ENCODE assay signal across 7 cellular contexts in the genomic region with DNA sequence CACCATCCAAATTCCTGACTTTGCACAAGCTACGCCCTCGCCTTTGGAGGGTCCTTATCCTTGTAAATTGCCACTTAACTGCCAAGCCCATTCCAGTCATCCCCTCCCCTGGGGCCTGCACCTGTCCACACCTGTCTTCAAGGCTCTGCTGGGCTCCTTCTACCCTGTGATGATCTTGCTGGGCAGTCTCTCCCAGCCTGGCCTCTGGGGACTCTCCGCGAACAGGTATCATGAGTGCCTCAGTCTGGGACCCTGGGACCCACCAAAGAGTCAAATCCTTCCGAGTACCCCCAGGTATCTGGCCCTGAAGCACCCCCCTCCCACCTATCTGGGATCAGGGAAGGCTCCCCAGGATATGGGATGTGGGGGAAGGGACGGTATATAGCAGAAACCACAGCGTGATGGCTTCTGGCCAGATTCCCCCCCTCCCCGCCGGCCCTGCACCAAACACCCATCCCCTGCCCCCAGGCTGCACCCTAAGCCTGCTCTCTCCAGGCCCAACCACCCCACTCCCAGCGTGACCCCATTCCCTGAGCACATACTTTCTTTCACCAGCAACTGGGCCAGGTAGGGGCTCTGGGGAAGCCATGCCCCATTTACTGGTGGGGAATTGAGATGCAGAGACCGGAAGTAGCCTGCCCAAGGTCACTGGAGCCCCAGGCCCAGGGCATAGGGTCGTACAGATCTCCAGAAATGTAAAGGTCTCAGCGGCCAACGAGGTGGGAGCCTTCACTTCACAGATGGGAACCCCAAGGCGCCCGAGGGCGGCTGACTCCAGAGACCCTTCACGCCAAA. TPM values are rescaled to one million over a fixed set of nuclear protein-coding genes. Genes with fewer than 3 reads are reported as not detected.
DNase-seq lines count a peak whose midpoint lies in the region; ATAC-seq and TF ChIP-seq lines count a peak whose summit lies in the region.

No MANE protein-coding gene starts in this region.

- H3K9me2 ChIP-seq in PC-3 (replicated peaks; ENCODE audit: low read length): no peaks in the 10 kb centered on the region

- H3T11ph ChIP-seq in H9 (ENCODE audit: low read length): no peak overlapping the region

- H4K91ac ChIP-seq in H9 (ENCODE audit: insufficient read length, low read depth, low read length): no peak overlapping the region

- POLR2A ChIA-PET in PC-3 (lab: Charles Lee; ENCODE audit: unreplicated experiment): no interaction called here

- DNase-seq in H9 (no peak), PC-3 (no peak), epithelial cell of proximal tubule (ENCODE audit: low read depth) (no peak), islet precursor cell (no peak)

- no peak overlapping the region for H2AK5ac ChIP-seq in H9 (ENCODE audit: insufficient read length, low read length)

- H3K4me2 ChIP-seq in H9 (ENCODE audit: insufficient read depth, insufficient read length, low read length) (peak overlapping the region; percentile 67), PC-3 (ENCODE audit: low read length) (peak overlapping the region; percentile 90), parathyroid adenoma (ENCODE audit: low read length) (peak overlapping the region; percentile 41)

- H3K9ac ChIP-seq in H9 (ENCODE audit: extremely low read depth, insufficient read length, low read length) (peak overlapping the region; percentile 32), PC-3 (ENCODE audit: low read length) (peak overlapping the region; percentile 80), parathyroid adenoma (no peak overlapping the region)

- H3K14ac ChIP-seq in H9 (ENCODE audit: insufficient read depth, low read length): peak overlapping the region; percentile 64; the same call in 1 of the 2 replicates

- TF ChIP-seq CTCF in H9 (conservative IDR thresholded peaks at IDR 0.05) (no peak), PC-3 (conservative IDR thresholded peaks at IDR 0.05; ENCODE audit: low read depth, low read length) (no peak), epithelial cell of proximal tubule (conservative IDR thresholded peaks at IDR 0.05; ENCODE audit: low read depth, low read length) (no peak), parathyroid adenoma (IDR thresholded peaks at IDR 0.05) (no peak)

- no peak overlapping the region for H3K56ac ChIP-seq in H9 (ENCODE audit: insufficient read length, low read depth, low read length)

- peak overlapping the region; percentile 82 for H3K4me3 ChIP-seq in PC-3 (ENCODE audit: low read length)
- peak overlapping the region; percentile 68 for H3K4me3 ChIP-seq in epithelial cell of proximal tubule (ENCODE audit: low read depth, low read length)
- H3K4me3 ChIP-seq in parathyroid adenoma (ENCODE audit: low read depth, low read length): peak overlapping the region; percentile 47

- H3K23ac ChIP-seq in H9 (ENCODE audit: insufficient read length, low read depth, low read length): no peak overlapping the region

- peak overlapping the region; percentile 88 to 89 for H3K4me3 Mint-ChIP-seq in H9

- no peaks in the 10 kb centered on the region; a peak in 1 of 5 replicates for H3K9me3 Mint-ChIP-seq in H9

- H2AFZ ChIP-seq in H9 (ENCODE audit: low read length) (no peak overlapping the region), PC-3 (ENCODE audit: low read length) (peak overlapping the region; percentile 84), parathyroid adenoma (peak overlapping the region; percentile 72)

- no peak overlapping the region for H2BK15ac ChIP-seq in H9 (ENCODE audit: low read depth, low read length)

- CTCF ChIA-PET in PC-3 (lab: Charles Lee): no interaction called here

- H2BK12ac ChIP-seq in H9 (ENCODE audit: insufficient read length, low read depth, low read length): no peak overlapping the region

- H4K20me1 ChIP-seq in H9 (ENCODE audit: control insufficient read depth, insufficient read depth, insufficient read length) (peaks cover 2% of the 10 kb centered on the region), PC-3 (ENCODE audit: low read length) (no peaks in the 10 kb centered on the region)

- peaks cover 3 to 10% (median 8%) of the 10 kb centered on the region in 3 experiments; a peak in 6 of 7 replicates for H3K36me3 Mint-ChIP-seq in H9 (ENCODE audit: insufficient read depth in 1 of 3, low read depth in 3 of 3)

- H3K79me1 ChIP-seq in H9 (ENCODE audit: insufficient read depth, low read depth, low read length, poor library complexity, severe bottlenecking): peaks cover 7% of the 10 kb centered on the region

- WGBS in H9 (ENCODE audit: extremely low coverage, insufficient read length, low lambda C conversion rate): no CpG with 5 or more reads among the region's 18 CpGs

- H2BK20ac ChIP-seq in H9 (ENCODE audit: low read depth, low read length, poor library complexity, severe bottlenecking): no peak overlapping the region

- BruUV-seq in PC-3 (replicated peaks; lab: Mats Ljungman, UMichigan): TSS peak; percentile 62

- no peak overlapping the region for H4K8ac ChIP-seq in H9 (replicated peaks; ENCODE audit: insufficient read length, low read depth, low read length)

- H3K4me1 ChIP-seq in H9 (ENCODE audit: insufficient read depth, low read length) (no peaks in the 10 kb centered on the region; the same call in 1 of the 2 replicates), PC-3 (ENCODE audit: insufficient read depth, low read length) (peaks cover 24% of the 10 kb centered on the region), parathyroid adenoma (peaks cover 4% of the 10 kb centered on the region)

- intact Hi-C loops in PC-3 (cut with micrococcal nuclease): loop anchor here (1.0 kb wide), 1 partner anchor 42 kb away; no protein-coding TSS in a partner anchor

- no peak overlapping the region for H3K4ac ChIP-seq in H9 (ENCODE audit: low read depth, low read length)

- H3K23me2 ChIP-seq in H9 (ENCODE audit: insufficient read length, low read depth, low read length, poor library complexity, severe bottlenecking): peaks cover 4% of the 10 kb centered on the region

- H2BK5ac ChIP-seq in H9 (ENCODE audit: insufficient read length, low read length): no peak overlapping the region

- no peak overlapping the region for H2BK120ac ChIP-seq in H9 (ENCODE audit: low read depth, low read length, poor library complexity, severe bottlenecking)

- no peaks in the 10 kb centered on the region for H3F3A ChIP-seq in PC-3 (ENCODE audit: low read length, unreplicated experiment)

- H4K5ac ChIP-seq in H9 (ENCODE audit: insufficient read length, low read depth, low read length): no peak overlapping the region

- H3K36me3 ChIP-seq in PC-3 (ENCODE audit: low read depth, low read length): no peaks in the 10 kb centered on the region
- no peaks in the 10 kb centered on the region for H3K36me3 ChIP-seq in parathyroid adenoma (ENCODE audit: control insufficient read depth, insufficient read depth, low read length)

- H3K27ac ChIP-seq in H9 (ENCODE audit: insufficient read length, low read depth, low read length) (no peak overlapping the region), PC-3 (ENCODE audit: low read length) (peak overlapping the region; percentile 60), parathyroid adenoma (no peak overlapping the region)

- H3K79me2 ChIP-seq in H9 (ENCODE audit: insufficient read depth, low read length) (peaks cover 6% of the 10 kb centered on the region; the same call in 1 of the 2 replicates), PC-3 (ENCODE audit: low read length) (peaks cover 36% of the 10 kb centered on the region), parathyroid adenoma (no peaks in the 10 kb centered on the region)

- H3K27me3 ChIP-seq in H9 (ENCODE audit: insufficient read depth, low read length): no peaks in the 10 kb centered on the region
- no peaks in the 10 kb centered on the region for H3K27me3 ChIP-seq in PC-3 (ENCODE audit: low read length)
- no peaks in the 10 kb centered on the region for H3K27me3 ChIP-seq in parathyroid adenoma (ENCODE audit: control insufficient read depth, insufficient read depth, low read length)

- H3K4me1 Mint-ChIP-seq in H9: peaks cover 21 to 35% of the 10 kb centered on the region in 2 experiments

- H3K27ac Mint-ChIP-seq in H9: peak overlapping the region in 2 of 3 experiments; percentile 76 to 91; a peak in 3 of 7 replicates

- H3K9me3 ChIP-seq in H9 (ENCODE audit: control insufficient read depth, low read depth, low read length): no peaks in the 10 kb centered on the region
- H3K9me3 ChIP-seq in PC-3 (ENCODE audit: low read length): no peaks in the 10 kb centered on the region
- no peaks in the 10 kb centered on the region for H3K9me3 ChIP-seq in parathyroid adenoma (ENCODE audit: control insufficient read depth, low read length)

- H3K27me3 Mint-ChIP-seq in H9 (ENCODE audit: low read depth): no peaks in the 10 kb centered on the region

- ATAC-seq in PC-3: no peak
- no peak for ATAC-seq in GM19395 (IDR thresholded peaks at IDR 0.05; ENCODE audit: unreplicated experiment)
- no peak for ATAC-seq in GM19397 (IDR thresholded peaks at IDR 0.05; ENCODE audit: unreplicated experiment)

- H3K18ac ChIP-seq in H9 (ENCODE audit: insufficient read length, low read depth, low read length): peak overlapping the region; percentile 18

RNA-seq across cellular contexts. Expression of gene ARAP1, which starts 0.7 kb away (rescaled TPM):
- total RNA-seq in H9 (2021): 59.4 and 63.0 TPM in 2 replicates
- 86.2 and 124 TPM in 2 replicates for total RNA-seq in PC-3 (2014; rRNA removed)
- 56.2 and 60.2 TPM in 2 replicates for total RNA-seq in epithelial cell of proximal tubule

RNA-seq across cellular contexts. Expression of gene STARD10, which starts 42.4 kb away (rescaled TPM):
- 24.4 and 24.7 TPM in 2 replicates for total RNA-seq in H9 (2021)
- 284 and 362 TPM in 2 replicates for total RNA-seq in PC-3 (2014; rRNA removed)
- 54.8 and 67.4 TPM in 2 replicates for total RNA-seq in epithelial cell of proximal tubule
